Comparison of ENCODE assay signal across 1 cellular context in the genomic region with DNA sequence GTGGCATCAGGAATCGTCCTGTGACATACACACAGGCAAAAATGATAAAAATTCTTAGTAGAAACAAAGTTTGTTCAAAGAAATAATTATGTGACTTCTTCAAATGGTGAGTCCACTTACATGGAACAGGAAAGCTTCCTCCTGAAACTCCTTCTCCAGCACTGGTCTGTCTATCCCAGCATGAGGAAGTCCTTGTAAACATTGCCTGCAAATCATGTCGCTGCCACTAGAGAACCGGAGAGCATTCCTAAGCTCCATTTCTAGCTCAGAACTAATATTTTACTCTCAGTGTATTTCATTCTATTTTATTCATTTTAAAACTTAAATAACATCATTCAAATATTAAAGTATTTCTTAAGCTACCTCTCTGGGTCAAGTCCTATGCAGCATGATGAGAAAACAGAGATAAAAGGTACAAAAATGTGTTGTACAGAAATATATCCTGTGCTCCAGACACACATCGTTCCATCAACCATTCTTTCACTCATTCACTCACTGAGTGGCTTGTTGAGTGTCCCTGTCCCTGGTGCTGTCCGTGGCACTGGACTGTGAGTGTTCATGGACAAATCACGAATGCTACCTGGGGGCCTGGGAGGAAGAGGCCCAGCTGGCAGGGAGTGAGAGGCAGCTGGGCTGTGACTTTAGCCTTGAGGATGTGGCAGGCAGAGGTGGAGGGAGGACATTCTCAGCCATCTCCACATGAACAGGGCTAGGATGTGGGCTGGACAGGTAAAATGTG.
TF ChIP-seq lines count a peak whose summit lies in the region.

No MANE protein-coding gene starts in this region.

TF ChIP-seq in H1, 55 proteins besides CTCF, POLR2A, EP300 and RAD21:
- TF ChIP-seq KDM1A (IDR thresholded peaks at IDR 0.05; ENCODE audit: borderline replicate concordance, low read length) (no peak), SIRT6 (IDR thresholded peaks at IDR 0.05; ENCODE audit: low read length) (no peak), TBP (IDR thresholded peaks at IDR 0.05; ENCODE audit: low read depth, low read length) (no peak), SP1 (IDR thresholded peaks at IDR 0.05; ENCODE audit: low read depth, low read length) (no peak), CEBPB (IDR thresholded peaks at IDR 0.05; ENCODE audit: low read depth, low read length) (no peak), YY1 (IDR thresholded peaks at IDR 0.05; ENCODE audit: low read depth, low read length) (no peak), TEAD4 (IDR thresholded peaks at IDR 0.05; ENCODE audit: low read depth, low read length) (no peak), PHF8 (conservative IDR thresholded peaks at IDR 0.05; ENCODE audit: low read depth, low read length) (no peak), ASH2L (IDR thresholded peaks at IDR 0.05; ENCODE audit: low read length) (no peak), BCL11A (IDR thresholded peaks at IDR 0.05; ENCODE audit: low read depth in 2 of 2, low read length in 2 of 2) (no peak)
- TF ChIP-seq, protein P1, sequence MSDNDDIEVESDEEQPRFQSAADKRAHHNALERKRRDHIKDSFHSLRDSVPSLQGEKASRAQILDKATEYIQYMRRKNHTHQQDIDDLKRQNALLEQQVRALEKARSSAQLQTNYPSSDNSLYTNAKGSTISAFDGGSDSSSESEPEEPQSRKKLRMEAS (IDR thresholded peaks at IDR 0.05) = no peak
